In the genomic region with DNA sequence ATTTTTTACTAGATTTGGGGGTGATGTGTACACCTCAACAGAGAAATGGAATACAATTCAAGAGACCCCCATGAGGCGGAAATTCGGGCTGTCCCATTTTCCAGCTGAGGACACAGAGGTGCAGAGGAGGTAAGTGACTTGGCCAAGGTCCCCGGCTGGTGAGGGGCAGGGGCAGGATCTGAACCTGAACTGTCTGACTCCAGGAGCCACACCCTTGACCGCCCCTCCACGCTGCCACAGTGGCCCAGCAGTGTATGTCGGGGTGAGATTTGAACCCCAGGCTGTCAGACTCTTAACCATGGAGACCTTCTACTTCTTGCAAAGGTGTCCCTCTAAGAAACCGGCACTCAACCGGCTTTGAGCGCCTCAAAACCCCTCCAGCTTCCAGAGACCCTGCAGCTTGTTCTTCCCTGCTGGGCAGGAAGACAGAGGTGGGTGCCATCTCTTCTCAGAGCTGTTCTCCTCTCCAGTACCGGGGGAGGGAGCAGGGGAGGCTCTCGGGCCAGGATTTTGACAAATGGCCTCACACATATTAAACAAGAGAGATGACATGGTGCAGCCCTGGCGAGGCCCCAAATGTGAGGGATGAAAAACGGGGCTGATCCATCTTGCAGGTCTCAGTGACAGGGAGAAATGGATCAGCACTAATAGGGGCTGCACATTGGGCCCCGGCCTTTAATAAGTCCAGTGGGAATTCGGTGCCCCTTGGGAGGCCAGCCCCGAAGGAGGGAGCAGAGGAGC, we compare ENCODE assay signal across 23 cellular contexts.
"Had no signal": no experiment of that assay in that cellular context is flagged by ENCODE, and none has a peak within 500 bp of the region (broad histone marks: within the 10 kb centered on the region; RNA-seq: fewer than 3 reads in every experiment).

No MANE protein-coding gene starts in this region.

- H3K4me3 ChIP-seq: coronary artery, heart right ventricle, left lung, lower lobe of right lung, neural progenitor cell, ovary, stomach, uterus had no signal

- H3K9ac ChIP-seq: neural progenitor cell had no signal

- H3K4me2 ChIP-seq: neural progenitor cell had no signal

- H3K4me1 Mint-ChIP-seq: memory B cell; stimulated activated naive B cell treated with anti-CD40 and anti-IgM and Interleukin-4, amounts not matched to agents 10 μg/mL and 1 μg/mL and 100 μg/mL, for 72 hours had no signal

- H3K27ac ChIP-seq: coronary artery, heart right ventricle, left lung, lower lobe of right lung, neural progenitor cell, ovary, stomach, uterus had no signal

- H3K27me3 ChIP-seq: neural progenitor cell, ovary, uterus had no signal

- H3K4me3 Mint-ChIP-seq: memory B cell; natural killer cell treated with Interleukin-12 subunit alpha and Interleukin-12 subunit beta and Interleukin-15 and Interleukin-18, amount 100 ng/mL, for 72 hours; neural progenitor cell; stimulated activated naive B cell treated with anti-CD40 and anti-IgM and Interleukin-4, amounts not matched to agents 10 μg/mL and 1 μg/mL and 100 μg/mL, for 72 hours; type B pancreatic cell had no signal

- DNase-seq: effector CD8-positive, alpha-beta T cell; heart right ventricle; hypothalamus; left lung; lower lobe of right lung; midbrain; nucleus accumbens; ovary; stimulated activated CD4-positive, alpha-beta T cell treated with anti-CD3 and anti-CD28 coated beads, Interleukin-15, amount 100 ng/mL, for 24 hours; stimulated activated CD4-positive, alpha-beta T cell treated with anti-CD3 and anti-CD28 coated beads, Interleukin-1b, Interleukin-23, amount 100 ng/mL, for 48 hours; stimulated activated CD4-positive, alpha-beta T cell treated with anti-CD3 and anti-CD28 coated beads, Interleukin-4, amount 100 ng/mL, for 4 hours; stimulated activated naive B cell treated with anti-CD40 and anti-IgM and Interleukin-4, amounts not matched to agents 10 μg/mL and 1 μg/mL and 100 μg/mL, for 72 hours; stomach; substantia nigra; uterus had no signal

- H3K9me3 Mint-ChIP-seq: natural killer cell treated with Interleukin-12 subunit alpha and Interleukin-12 subunit beta and Interleukin-15 and Interleukin-18, amount 100 ng/mL, for 72 hours; type B pancreatic cell had no signal

- H3K36me3 ChIP-seq: heart right ventricle, left lung, lower lobe of right lung, neural progenitor cell, ovary, stomach, uterus had no signal

- H3K4me1 ChIP-seq: heart right ventricle, left lung, lower lobe of right lung, neural progenitor cell, stomach, uterus had no signal

- ATAC-seq: esophagus mucosa; heart right ventricle; left lung; lower lobe of right lung; natural killer cell treated with Interleukin-12 subunit alpha and Interleukin-12 subunit beta and Interleukin-15 and Interleukin-18, amount 100 ng/mL, for 72 hours; right cardiac atrium; stimulated activated naive B cell treated with anti-CD40 and anti-IgM and Interleukin-4, amounts not matched to agents 10 μg/mL and 1 μg/mL and 100 μg/mL, for 72 hours had no signal

- H3K9me3 ChIP-seq: left lung, lower lobe of right lung, ovary, uterus had no signal

- H3K27ac Mint-ChIP-seq: memory B cell; natural killer cell treated with Interleukin-12 subunit alpha and Interleukin-12 subunit beta and Interleukin-15 and Interleukin-18, amount 100 ng/mL, for 72 hours; neural progenitor cell; progenitor cell of endocrine pancreas; stimulated activated naive B cell treated with anti-CD40 and anti-IgM and Interleukin-4, amounts not matched to agents 10 μg/mL and 1 μg/mL and 100 μg/mL, for 72 hours; type B pancreatic cell had no signal

- H3K36me3 Mint-ChIP-seq: neural progenitor cell, type B pancreatic cell had no signal

- H2AFZ ChIP-seq: neural progenitor cell had no signal
